8 cellular contexts compared by ENCODE assay signal in genomic region chr3:136860541-136860940, GRCh38. TPM values are rescaled to one million over a fixed set of nuclear protein-coding genes. Genes with fewer than 3 reads are reported as not detected.
DNase-seq lines count a peak whose midpoint lies in the region; ATAC-seq and TF ChIP-seq lines count a peak whose summit lies in the region.

No MANE protein-coding gene starts in this region.

- no peak overlapping the region for H3K27ac ChIP-seq in RWPE1

- POLR2A ChIA-PET in RWPE1 (lab: Yijun Ruan, JAX; ENCODE audit: low non-redundant PET): interaction anchor here (1.4 kb wide), 1 partner anchor 140 kb away, joined by 3 read pairs; no protein-coding TSS in a partner anchor

- peak overlapping the region; percentile 97 for H3K4me3 Mint-ChIP-seq in activated naive CD4-positive, alpha-beta T cell treated with anti-CD3 and anti-CD28 coated beads, Interleukin-2, amount 50 U/mL, for 24 hours
- peak overlapping the region; percentile 91 for H3K4me3 Mint-ChIP-seq in type B pancreatic cell

- TF ChIP-seq CTCF in WI38 (IDR thresholded peaks at IDR 0.05; ENCODE audit: low read depth, low read length): no peak
- no peak for TF ChIP-seq CTCF in type B pancreatic cell (conservative IDR thresholded peaks at IDR 0.05)
- no peak for TF ChIP-seq CTCF in RWPE1 (conservative IDR thresholded peaks at IDR 0.05; ENCODE audit: low read depth)

- ATAC-seq in GM21786 (IDR thresholded peaks at IDR 0.05; ENCODE audit: unreplicated experiment) (no peak), GM18502 (IDR thresholded peaks at IDR 0.05; ENCODE audit: poor library complexity, unreplicated experiment) (no peak)

- H3K4me3 ChIP-seq in WI38 (ENCODE audit: low read depth, low read length) (peak overlapping the region; percentile 88), iPS-18c (ENCODE audit: insufficient read depth, low read depth, low read length) (peak overlapping the region; percentile 94; the same call in 1 of the 2 replicates)

- peaks cover 12% of the 10 kb centered on the region for H3K36me3 Mint-ChIP-seq in activated naive CD4-positive, alpha-beta T cell treated with anti-CD3 and anti-CD28 coated beads, Interleukin-2, amount 50 U/mL, for 24 hours
- H3K36me3 Mint-ChIP-seq in type B pancreatic cell: peaks cover 12% of the 10 kb centered on the region

- no peak for DNase-seq in activated naive CD4-positive, alpha-beta T cell treated with Interleukin-2 at 50 U/mL for 16 hours
- DNase-seq in type B pancreatic cell (ENCODE audit: extremely low spot score, unreplicated experiment) (no peak), RWPE1 (ENCODE audit: low spot score) (no peak)

- H3K9me3 ChIP-seq in iPS-18c (ENCODE audit: control insufficient read depth, insufficient read depth, low read length): no peaks in the 10 kb centered on the region

- H3K27ac Mint-ChIP-seq in activated naive CD4-positive, alpha-beta T cell treated with anti-CD3 and anti-CD28 coated beads, Interleukin-2, amount 50 U/mL, for 24 hours: peak overlapping the region; percentile 1
- peak overlapping the region; percentile 95 for H3K27ac Mint-ChIP-seq in type B pancreatic cell

- H3K4me1 Mint-ChIP-seq in activated naive CD4-positive, alpha-beta T cell treated with anti-CD3 and anti-CD28 coated beads, Interleukin-2, amount 50 U/mL, for 24 hours: peaks cover 40% of the 10 kb centered on the region
- H3K4me1 Mint-ChIP-seq in type B pancreatic cell (ENCODE audit: unreplicated experiment): peaks cover 23% of the 10 kb centered on the region

- CTCF ChIA-PET in RWPE1 (lab: Yijun Ruan, JAX): no interaction called here

- H3K9me3 Mint-ChIP-seq in activated naive CD4-positive, alpha-beta T cell treated with anti-CD3 and anti-CD28 coated beads, Interleukin-2, amount 50 U/mL, for 24 hours: no peaks in the 10 kb centered on the region
- H3K9me3 Mint-ChIP-seq in type B pancreatic cell: no peaks in the 10 kb centered on the region

- H3K27me3 Mint-ChIP-seq in activated naive CD4-positive, alpha-beta T cell treated with anti-CD3 and anti-CD28 coated beads, Interleukin-2, amount 50 U/mL, for 24 hours: no peaks in the 10 kb centered on the region
- H3K27me3 Mint-ChIP-seq in type B pancreatic cell: no peaks in the 10 kb centered on the region

RNA-seq across cellular contexts. Expression of gene NCK1, which starts 1.5 kb away (rescaled TPM):
- 24.3 and 28.6 TPM in 2 replicates for total RNA-seq in type B pancreatic cell (ENCODE audit: low replicate concordance)

RNA-seq across cellular contexts. Expression of gene SLC35G2, which starts 41.6 kb away (rescaled TPM):
- 3.7 and 5.8 TPM in 2 replicates for total RNA-seq in type B pancreatic cell (ENCODE audit: low replicate concordance)
